In genomic region chr1:117366982-117367768, GRCh38 we compare ENCODE assay signal across 1 cellular context.
TF ChIP-seq lines count a peak whose summit lies in the region.

Gene MAN1A2, plus strand, starts transcription at chr1:117367449. Its CDS starts 735 bp downstream, at chr1:117368184.

TF ChIP-seq in HepG2, 621 proteins besides CTCF, POLR2A, EP300 and RAD21 (continued from another document and continues in another):
- TF ChIP-seq PREB (CRISPR knock-in tag; IDR thresholded peaks at IDR 0.05), result no peak
- TF ChIP-seq ZNF670 (CRISPR knock-in tag; IDR thresholded peaks at IDR 0.05; ENCODE audit: borderline replicate concordance), result no peak
- no peak for TF ChIP-seq ZNF569 (CRISPR knock-in tag; IDR thresholded peaks at IDR 0.05; ENCODE audit: borderline replicate concordance)
- peak; percentile 55 for TF ChIP-seq YY1 (IDR thresholded peaks at IDR 0.05; ENCODE audit: insufficient read depth, insufficient replicate concordance, low read depth, low read length)
- TF ChIP-seq ZMYM3 (CRISPR knock-in tag; IDR thresholded peaks at IDR 0.05), result no peak; the same call in 1 of the 2 replicates
- no peak for TF ChIP-seq ZNF792 (CRISPR knock-in tag; IDR thresholded peaks at IDR 0.05)
- peak; percentile 68 for TF ChIP-seq ZNF687 (CRISPR knock-in tag; IDR thresholded peaks at IDR 0.05)
- peak; percentile 26; the same call in 1 of the 2 replicates for TF ChIP-seq PHF21A (CRISPR knock-in tag; IDR thresholded peaks at IDR 0.05)
- no peak for TF ChIP-seq CERS6 (CRISPR knock-in tag; IDR thresholded peaks at IDR 0.05)
- 0 out of 2 replicates have a peak, but pooled peaks have one; percentile 8 for TF ChIP-seq ONECUT2 (CRISPR knock-in tag; IDR thresholded peaks at IDR 0.05)
- TF ChIP-seq PHF8 (CRISPR knock-in tag; IDR thresholded peaks at IDR 0.05), result peak; percentile 93
- no peak for TF ChIP-seq ARID3A (IDR thresholded peaks at IDR 0.05; ENCODE audit: low read depth, low read length)
- TF ChIP-seq KDM5A (IDR thresholded peaks at IDR 0.05; ENCODE audit: borderline replicate concordance, low read length), result peak; percentile 61; the same call in 1 of the 2 replicates
- TF ChIP-seq RBM39 (IDR thresholded peaks at IDR 0.05; ENCODE audit: low read depth, low read length, poor library complexity, severe bottlenecking), result peak; percentile 49
- peak; percentile 31 for TF ChIP-seq MXD1 (CRISPR knock-in tag; IDR thresholded peaks at IDR 0.05)
- TF ChIP-seq ZNF790 (CRISPR knock-in tag; IDR thresholded peaks at IDR 0.05; ENCODE audit: borderline replicate concordance), result peak; percentile 86; the same call in 1 of the 2 replicates
- peak; percentile 19; the same call in 1 of the 2 replicates for TF ChIP-seq SPEN (CRISPR knock-in tag; IDR thresholded peaks at IDR 0.05; ENCODE audit: low read depth)
- TF ChIP-seq ZNF468 (CRISPR knock-in tag; IDR thresholded peaks at IDR 0.05), result no peak
- TF ChIP-seq JARID2 (CRISPR knock-in tag; IDR thresholded peaks at IDR 0.05; ENCODE audit: insufficient replicate concordance), result no peak
- no peak for TF ChIP-seq ZBTB8A (CRISPR knock-in tag; IDR thresholded peaks at IDR 0.05; ENCODE audit: borderline replicate concordance, low read depth)
- no peak for TF ChIP-seq NR3C1 (CRISPR knock-in tag; IDR thresholded peaks at IDR 0.05)
- TF ChIP-seq ZNF234 (CRISPR knock-in tag; conservative IDR thresholded peaks at IDR 0.05), result no peak
- TF ChIP-seq ZSCAN9 (CRISPR knock-in tag; IDR thresholded peaks at IDR 0.05; ENCODE audit: borderline replicate concordance), result no peak
- no peak; the same call in 1 of the 2 replicates for TF ChIP-seq ZNF784 (CRISPR knock-in tag; IDR thresholded peaks at IDR 0.05; ENCODE audit: borderline replicate concordance)
- TF ChIP-seq ZZZ3 (CRISPR knock-in tag; IDR thresholded peaks at IDR 0.05; ENCODE audit: borderline replicate concordance), result no peak
- TF ChIP-seq TSC22D2 (CRISPR knock-in tag; IDR thresholded peaks at IDR 0.05; ENCODE audit: borderline replicate concordance), result peak; percentile 51; the same call in 1 of the 2 replicates
- TF ChIP-seq ZNF615 (CRISPR knock-in tag; IDR thresholded peaks at IDR 0.05; ENCODE audit: borderline replicate concordance), result no peak
- TF ChIP-seq BCL6 (CRISPR knock-in tag; IDR thresholded peaks at IDR 0.05), result no peak
- TF ChIP-seq ZNF136 (CRISPR knock-in tag; IDR thresholded peaks at IDR 0.05; ENCODE audit: low read depth), result no peak
- no peak for TF ChIP-seq RORA (CRISPR knock-in tag; IDR thresholded peaks at IDR 0.05)
- TF ChIP-seq ZNF180 (CRISPR knock-in tag; IDR thresholded peaks at IDR 0.05; ENCODE audit: borderline replicate concordance, low read depth), result no peak
- TF ChIP-seq POLR2AphosphoS2 (IDR thresholded peaks at IDR 0.05; ENCODE audit: low read depth, low read length), result no peak
- TF ChIP-seq IRF9 (CRISPR knock-in tag; IDR thresholded peaks at IDR 0.05; ENCODE audit: borderline replicate concordance), result 0 out of 2 replicates have a peak, but pooled peaks have one; percentile 27
- TF ChIP-seq SIX1 (CRISPR knock-in tag; IDR thresholded peaks at IDR 0.05; ENCODE audit: borderline replicate concordance), result no peak
- no peak for TF ChIP-seq HOXA7 (CRISPR knock-in tag; IDR thresholded peaks at IDR 0.05)
- TF ChIP-seq ZNF788 (CRISPR knock-in tag; IDR thresholded peaks at IDR 0.05; ENCODE audit: borderline replicate concordance), result 0 out of 2 replicates have a peak, but pooled peaks have one; percentile 19
- peak; percentile 20; the same call in 1 of the 2 replicates for TF ChIP-seq CREM (IDR thresholded peaks at IDR 0.05)
- no peak for TF ChIP-seq CREM (CRISPR knock-in tag; IDR thresholded peaks at IDR 0.05)
- no peak for TF ChIP-seq ZNF598 (CRISPR knock-in tag; IDR thresholded peaks at IDR 0.05; ENCODE audit: borderline replicate concordance)
- TF ChIP-seq ZNF879 (CRISPR knock-in tag; IDR thresholded peaks at IDR 0.05), result no peak
- TF ChIP-seq MNT (IDR thresholded peaks at IDR 0.05), result 0 out of 2 replicates have a peak, but pooled peaks have one; percentile 4
- peak; percentile 94 for TF ChIP-seq RBFOX2 (IDR thresholded peaks at IDR 0.05; ENCODE audit: low read depth, low read length)
- TF ChIP-seq SMARCE1 (IDR thresholded peaks at IDR 0.05; ENCODE audit: borderline replicate concordance), result no peak
- no peak for TF ChIP-seq ESRRA (CRISPR knock-in tag; IDR thresholded peaks at IDR 0.05; ENCODE audit: low read depth)
- no peak for TF ChIP-seq ZNF160 (CRISPR knock-in tag; IDR thresholded peaks at IDR 0.05)
- TF ChIP-seq ZNF138 (CRISPR knock-in tag; IDR thresholded peaks at IDR 0.05; ENCODE audit: low read depth), result no peak; the same call in 1 of the 2 replicates
- TF ChIP-seq TEAD3 (CRISPR knock-in tag; optimal IDR thresholded peaks at IDR 0.05; ENCODE audit: borderline replicate concordance), result no peak
- no peak for TF ChIP-seq PAXIP1 (CRISPR knock-in tag; conservative IDR thresholded peaks at IDR 0.05)
- TF ChIP-seq JDP2 (CRISPR knock-in tag; IDR thresholded peaks at IDR 0.05; ENCODE audit: borderline replicate concordance), result no peak
- 0 out of 2 replicates have a peak, but pooled peaks have one; percentile 51 for TF ChIP-seq HIC2 (CRISPR knock-in tag; IDR thresholded peaks at IDR 0.05; ENCODE audit: low read depth)
